Comparison of ENCODE assay signal across 22 cellular contexts in the genomic region with DNA sequence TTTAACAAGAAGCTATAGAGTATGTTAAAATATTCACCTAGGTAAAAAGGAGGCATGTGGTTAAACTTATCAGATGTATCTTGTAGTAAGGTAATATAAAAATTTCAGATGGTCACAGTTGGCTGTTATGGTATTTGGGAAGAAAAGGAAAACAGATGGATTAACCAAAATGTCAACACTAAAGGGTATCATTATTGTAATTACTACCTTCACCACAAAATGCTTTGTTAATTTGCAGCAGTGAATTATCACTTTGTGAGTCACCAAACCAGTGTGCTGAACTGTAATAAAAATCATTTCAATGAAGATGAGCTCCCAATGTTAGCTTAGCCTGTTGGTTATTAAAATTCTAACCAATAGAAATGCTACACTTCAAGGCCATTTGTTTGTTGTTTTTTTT.
DNase-seq lines count a peak whose midpoint lies in the region; ATAC-seq, FAIRE-seq and TF ChIP-seq lines count a peak whose summit lies in the region.
"Had no signal": no experiment of that assay in that cellular context is flagged by ENCODE, and none has a peak within 500 bp of the region (broad histone marks: within the 10 kb centered on the region; RNA-seq: fewer than 3 reads in every experiment).

No MANE protein-coding gene starts in this region.

- H3K27ac ChIP-seq in tibial artery (no peak overlapping the region), pancreas (no peak overlapping the region)
- H3K27ac ChIP-seq: 22Rv1, SJSA1 had no signal

- intact Hi-C loops in tibial artery (cut with DNase I; ENCODE audit: low total_unique reads) (no loop called here), pancreas (cut with DNase I) (no loop called here)

- DNase-seq in DMS 273 (lab: John Stamatoyannopoulos, UW; ENCODE audit: unreplicated experiment) (peak; percentile 8), DMS 273 treated with DMSO at 0.1 percent for 48 hours (lab: John Stamatoyannopoulos, UW) (no peak), NCI-H1436 (lab: John Stamatoyannopoulos, UW) (peak; percentile 32), NCI-H69 (lab: John Stamatoyannopoulos, UW) (peak; percentile 31), renal cortical epithelial cell (ENCODE audit: low read depth) (peak; percentile 18), tibial artery (no peak), pancreas (no peak), NCI-H1092 (lab: John Stamatoyannopoulos, UW) (no peak)
- DNase-seq: AML-193, HFFc6, KBM-7, NCI-H187 treated with DMSO at 0.1 percent for 48 hours, NCI-H2171 treated with DMSO at 0.1 percent for 48 hours, NCI-H446 treated with DMSO at 0.1 percent for 48 hours, NCI-H82, T-helper 17 cell had no signal

- H3K4me3 ChIP-seq in tibial artery (no peak overlapping the region), pancreas (no peak overlapping the region)
- H3K4me3 ChIP-seq: SJSA1 had no signal

- no peaks in the 10 kb centered on the region for H3K9me3 ChIP-seq in tibial artery
- H3K9me3 ChIP-seq in pancreas, result no peaks in the 10 kb centered on the region
- H3K9me3 ChIP-seq: SJSA1 had no signal

- H3K27me3 ChIP-seq in tibial artery (no peaks in the 10 kb centered on the region), pancreas (no peaks in the 10 kb centered on the region)
- H3K27me3 ChIP-seq: SJSA1 had no signal

- TF ChIP-seq CTCF in tibial artery (IDR thresholded peaks at IDR 0.05) (no peak), pancreas (IDR thresholded peaks at IDR 0.05) (no peak)

- H3K36me3 ChIP-seq in tibial artery (peaks cover 0 to 4% (median 0%) of the 10 kb centered on the region in 3 donors), pancreas (peaks cover 0 to 4% (median 0%) of the 10 kb centered on the region in 3 donors)
- H3K36me3 ChIP-seq: SJSA1 had no signal

- H3K4me1 ChIP-seq in tibial artery (no peaks in the 10 kb centered on the region), pancreas (no peaks in the 10 kb centered on the region)
- H3K4me1 ChIP-seq: SJSA1 had no signal

- FAIRE-seq in pancreas (lab: Jason Lieb, UNC), result no peak
- FAIRE-seq: G401.6, H54, HepG2 had no signal

- ATAC-seq in pancreas, result no peak
- ATAC-seq: HepG2, Panc1, T-helper 17 cell had no signal

Comparison
In these comparisons a context has a peak if more than half of its experiments do, and no peak if none do; other contexts are left out.
1. DNase-seq: peak in DMS 273 (single experiment), NCI-H1436 (single experiment), NCI-H69 (single experiment) and renal cortical epithelial cell (single experiment); none in DMS 273 treated with DMSO at 0.1 percent for 48 hours (single experiment), tibial artery (0 of 2), pancreas (0 of 6) and NCI-H1092 (single experiment).